Comparison of ENCODE assay signal across 8 cellular contexts in genomic region chr3:12841085-12841969, GRCh38. TPM values are rescaled to one million over a fixed set of nuclear protein-coding genes. Genes with fewer than 3 reads are reported as not detected.
A peak's percentile ranks its signal among the peaks of the same experiment; 100 is the strongest.
DNase-seq lines count a peak whose midpoint lies in the region; ATAC-seq and TF ChIP-seq lines count a peak whose summit lies in the region.

RPL32 (minus strand) TSS chr3:12841565; CDS start chr3:12840237, 1,328 bp downstream.

- H3K9ac ChIP-seq in mammary epithelial cell (ENCODE audit: insufficient read depth, low read length) (peak within 1 kb of the TSS; percentile 95), smooth muscle cell (ENCODE audit: low read depth) (peak within 1 kb of the TSS; percentile 98)

- H3F3A ChIP-seq in smooth muscle cell (ENCODE audit: low read depth) = peaks cover 9% of the 10 kb centered on the region

- no peaks in the 10 kb centered on the region for H3K9me3 ChIP-seq in WERI-Rb-1 (ENCODE audit: severe bottlenecking)
- no peaks in the 10 kb centered on the region for H3K9me3 ChIP-seq in mammary epithelial cell (replicated peaks; ENCODE audit: insufficient read depth, low read length)
- H3K9me3 ChIP-seq in smooth muscle cell (replicated peaks; ENCODE audit: low read depth) = no peaks in the 10 kb centered on the region

- in situ Hi-C loops in mammary epithelial cell (cut with MboI; ENCODE audit: low sequenced_read_pairs in 2 of 2) = no loop called here

- H4K20me1 ChIP-seq in mammary epithelial cell (ENCODE audit: insufficient read depth, low read length) (peaks cover 20% of the 10 kb centered on the region), smooth muscle cell (ENCODE audit: low read depth) (peaks cover 49% of the 10 kb centered on the region)

- BruUV-seq in mammary epithelial cell (replicated peaks; lab: Mats Ljungman, UMichigan) = TSS peak; percentile 68

- ATAC-seq in GM18907 (IDR thresholded peaks at IDR 0.05; ENCODE audit: unreplicated experiment) = peak; percentile 87
- ATAC-seq in HG03159 (IDR thresholded peaks at IDR 0.05; ENCODE audit: unreplicated experiment) = peak; percentile 81

- WGBS in mammary epithelial cell (ENCODE audit: low coverage, missing lambda C conversion rate) = under 1% methylated on average over 47 of the region's 48 CpGs
- WGBS in smooth muscle cell (ENCODE audit: low lambda C conversion rate) = 1% methylated on average over 48 of the region's 48 CpGs

- H3K79me2 ChIP-seq in mammary epithelial cell (ENCODE audit: insufficient read depth, low read length) (peaks cover 51% of the 10 kb centered on the region), smooth muscle cell (ENCODE audit: low read depth) (peaks cover 47% of the 10 kb centered on the region)

- H3K36me3 ChIP-seq in WERI-Rb-1 = peaks cover 50% of the 10 kb centered on the region
- H3K36me3 ChIP-seq in mammary epithelial cell (ENCODE audit: insufficient read depth, low read length) = peaks cover 14% of the 10 kb centered on the region
- H3K36me3 ChIP-seq in smooth muscle cell (ENCODE audit: low read depth) = no peaks in the 10 kb centered on the region

- peak within 1 kb of the TSS; percentile 82 for H2AFZ ChIP-seq in mammary epithelial cell (ENCODE audit: low read depth, low read length)
- peak within 1 kb of the TSS; percentile 84 for H2AFZ ChIP-seq in smooth muscle cell (ENCODE audit: low read depth)

- peak; percentile 89 for DNase-seq in AG08395 (ENCODE audit: low spot score)
- peak; percentile 92 for DNase-seq in NCI-H2227 (lab: John Stamatoyannopoulos, UW; ENCODE audit: unreplicated experiment)
- DNase-seq in WERI-Rb-1 = peak; percentile 85
- DNase-seq in mammary epithelial cell = peak; percentile 89
- peak; percentile 89 for DNase-seq in iPS-NIHi7 (ENCODE audit: extremely low spot score)
- peak; percentile 35 for DNase-seq in smooth muscle cell (lab: John Stamatoyannopoulos, UW; ENCODE audit: unreplicated experiment)

- dilution Hi-C loops in mammary epithelial cell (cut with HindIII; ENCODE audit: low sequenced_read_pairs) = no loop called here

- H3K4me3 ChIP-seq in WERI-Rb-1 (ENCODE audit: low read depth, low read length) (peak within 1 kb of the TSS; percentile 97), mammary epithelial cell (replicated peaks in 1 of 3; ENCODE audit: insufficient read depth in 1 of 3, low read depth in 2 of 3, low read length in 3 of 3) (peak within 1 kb of the TSS; percentile 89 to 91 (median 89)), smooth muscle cell (peak within 1 kb of the TSS; percentile 69)

- TF ChIP-seq CTCF in WERI-Rb-1 (IDR thresholded peaks at IDR 0.05; ENCODE audit: low read depth, low read length) (peak; percentile 62), mammary epithelial cell (conservative IDR thresholded peaks at IDR 0.05 in 1 of 2, IDR thresholded peaks at IDR 0.05 in 1 of 2; ENCODE audit: extremely low read depth in 1 of 2, insufficient read depth in 1 of 2, low read depth in 1 of 2, low read length in 2 of 2) (peak; percentile 73 to 91), smooth muscle cell (IDR thresholded peaks at IDR 0.05; ENCODE audit: borderline replicate concordance, insufficient read depth, poor library complexity, severe bottlenecking) (peak; percentile 65)

- H3K27ac ChIP-seq in WERI-Rb-1 (peak within 1 kb of the TSS; percentile 99), mammary epithelial cell (ENCODE audit: insufficient read depth, low read depth, low read length) (peak within 1 kb of the TSS; percentile 97), smooth muscle cell (ENCODE audit: low read depth) (peak within 1 kb of the TSS; percentile 95)

- H3K4me2 ChIP-seq in mammary epithelial cell (ENCODE audit: insufficient read depth, low read depth, low read length) (peak within 1 kb of the TSS; percentile 86), smooth muscle cell (peak within 1 kb of the TSS; percentile 99)

- CTCF ChIA-PET in mammary epithelial cell (lab: Charles Lee; ENCODE audit: low non-redundant PET) = interaction anchor here (0.6 to 0.8 kb wide), 4 partner anchors 82 to 377 kb away, joined by 3 to 5 read pairs (median 4); no protein-coding TSS in a partner anchor

- H3K4me1 ChIP-seq in mammary epithelial cell (ENCODE audit: insufficient read depth, low read length) = peaks cover 25% of the 10 kb centered on the region
- peaks cover 32% of the 10 kb centered on the region for H3K4me1 ChIP-seq in smooth muscle cell (ENCODE audit: low read depth)

- H3K27me3 ChIP-seq in WERI-Rb-1 (ENCODE audit: insufficient read depth, low read depth, severe bottlenecking) = no peaks in the 10 kb centered on the region
- H3K27me3 ChIP-seq in mammary epithelial cell (ENCODE audit: insufficient read depth, low read length) = no peaks in the 10 kb centered on the region
- no peaks in the 10 kb centered on the region for H3K27me3 ChIP-seq in smooth muscle cell (ENCODE audit: low read depth)

- intact Hi-C loops in mammary epithelial cell (cut with micrococcal nuclease) = loop anchor here (1.0 to 5.0 kb wide), 3 partner anchors 82 to 179 kb away; partner anchors contain the start of genes RAF1 and TMEM40

RNA-seq across cellular contexts. Expression of gene RPL32, which starts in this region (rescaled TPM):
- total RNA-seq in mammary epithelial cell = 1,000 to 10,000 TPM in 1 of 2 donors, 100 to 1,000 TPM in 1; 686 to 1,631 TPM
- polyA plus RNA-seq in mammary epithelial cell = 2,092 TPM
- polyA minus RNA-seq in mammary epithelial cell = 770 TPM
- 988 and 1,486 TPM in 2 replicates for total RNA-seq in smooth muscle cell
- 744 and 789 TPM in 2 replicates for polyA plus RNA-seq in smooth muscle cell

Comparison
In these comparisons a context has a peak if more than half of its experiments do, and no peak if none do; other contexts are left out.
1. Peak in every context shown above with its lines: DNase-seq, ATAC-seq, H3K4me3 ChIP-seq and H3K27ac ChIP-seq.
2. DNase-seq: peak in every context shown above with its lines; median percentile 92 in NCI-H2227; 89 in AG08395; 89 in mammary epithelial cell; 89 in iPS-NIHi7; 85 in WERI-Rb-1; 35 in smooth muscle cell.